In genomic region chr19:49570138-49570856, GRCh38 we compare ENCODE assay signal across 1 cellular context.
A peak's percentile ranks its signal among the peaks of the same experiment; 100 is the strongest.
TF ChIP-seq lines count a peak whose summit lies in the region.

No MANE protein-coding gene starts in this region.

TF ChIP-seq in GM12878, 131 proteins besides CTCF, POLR2A, EP300 and RAD21 (continued from another document):
- TF ChIP-seq CEBPZ (IDR thresholded peaks at IDR 0.05; ENCODE audit: low read depth, low read length) (no peak), SIX5 (IDR thresholded peaks at IDR 0.05; ENCODE audit: low read depth, low read length, severe bottlenecking) (no peak), PML (IDR thresholded peaks at IDR 0.05; ENCODE audit: low read length) (no peak), CHD1 (IDR thresholded peaks at IDR 0.05; ENCODE audit: low read depth, low read length) (no peak), BCL3 (IDR thresholded peaks at IDR 0.05; ENCODE audit: borderline replicate concordance, insufficient read depth, low read depth, low read length, poor library complexity, severe bottlenecking) (no peak), ZNF384 (IDR thresholded peaks at IDR 0.05; ENCODE audit: borderline replicate concordance, low read depth, low read length) (no peak), BMI1 (IDR thresholded peaks at IDR 0.05; ENCODE audit: borderline replicate concordance) (no peak), NBN (IDR thresholded peaks at IDR 0.05) (0 out of 2 replicates have a peak, but pooled peaks have one; percentile 37), E2F8 (IDR thresholded peaks at IDR 0.05; ENCODE audit: low read depth, partially characterized antibody) (no peak)
